Comparison of ENCODE assay signal across 27 cellular contexts in genomic region chr9:129879103-129879699, GRCh38. TPM values are rescaled to one million over a fixed set of nuclear protein-coding genes. Genes with fewer than 3 reads are reported as not detected.
DNase-seq lines count a peak whose midpoint lies in the region; ATAC-seq, FAIRE-seq and TF ChIP-seq lines count a peak whose summit lies in the region.
"Had no signal": no experiment of that assay in that cellular context is flagged by ENCODE, and none has a peak within 500 bp of the region (broad histone marks: within the 10 kb centered on the region; RNA-seq: fewer than 3 reads in every experiment).

No MANE protein-coding gene starts in this region.

- DNase-seq in Right ventricle myocardium inferior (ENCODE audit: missing footprints) (peak; percentile 67), Right ventricle myocardium superior (no peak), OCI-M2 (lab: John Stamatoyannopoulos, UW; ENCODE audit: unreplicated experiment) (peak; percentile 46), erythroblast (lab: John Stamatoyannopoulos, UW) (peak; percentile 97 to 99), superior temporal gyrus (ENCODE audit: extremely low spot score) (no peak), GM12892 (ENCODE audit: insufficient read length) (no peak)
- DNase-seq: ACHN; activated CD8-positive, alpha-beta memory T cell treated with anti-CD3 and anti-CD28 coated beads, Interleukin-2, amount 50 U/mL, for 48 hours; activated naive CD4-positive, alpha-beta T cell treated with anti-CD3 and anti-CD28 coated beads, Interleukin-2, amount 50 U/mL, for 16 hours; CD8-positive, alpha-beta memory T cell; DMS153; effector CD4-positive, alpha-beta T cell; Karpas-422; NCI-H1417 treated with DMSO at 0.1 percent for 48 hours; NCI-H2029 treated with DMSO at 0.1 percent for 48 hours; NCI-H526 treated with DMSO at 0.1 percent for 48 hours; SHP77; stimulated activated CD4-positive, alpha-beta T cell treated with anti-CD3 and anti-CD28 coated beads, Interleukin-2, amount 100 ng/mL, for 24 hours; stomach; thyroid gland; uterus had no signal

- no peak for FAIRE-seq in GM12892 (lab: Jason Lieb, UNC)
- FAIRE-seq: bronchial epithelial cell, colon, islet of Langerhans had no signal

- TF ChIP-seq POLR2A in erythroblast (IDR thresholded peaks at IDR 0.05; ENCODE audit: low read length) (no peak), GM12892 (IDR thresholded peaks at IDR 0.05; ENCODE audit: low read depth, low read length) (no peak)

- ATAC-seq in Right ventricle myocardium inferior (no peak), Right ventricle myocardium superior (ENCODE audit: poor library complexity) (no peak), HG03520 (IDR thresholded peaks at IDR 0.05; ENCODE audit: unreplicated experiment) (no peak)
- ATAC-seq: activated T-helper 17 cell treated with anti-CD3 and anti-CD28 coated beads, Interleukin-2, amount 50 U/mL, for 72 hours; left lobe of liver had no signal

- intact Hi-C loops in Right ventricle myocardium inferior (cut with DNase I), result no loop called here
- intact Hi-C loops in Right ventricle myocardium superior (cut with DNase I), result no loop called here

RNA-seq across cellular contexts. Expression of gene USP20, which starts 43.9 kb away (rescaled TPM):
- total RNA-seq in Right ventricle myocardium inferior, result 14.0 TPM
- 10.4 TPM for total RNA-seq in Right ventricle myocardium superior
- polyA plus RNA-seq in GM12892 (2012; ENCODE audit: missing spikeins), result 9.1 TPM

RNA-seq across cellular contexts. Expression of gene C9orf78, which starts 44.1 kb away (rescaled TPM):
- 32.0 TPM for total RNA-seq in Right ventricle myocardium inferior
- 31.4 TPM for total RNA-seq in Right ventricle myocardium superior
- 37.1 TPM for polyA plus RNA-seq in GM12892 (2012; ENCODE audit: missing spikeins)

RNA-seq across cellular contexts. Expression of gene TOR1A, which starts 55.3 kb away (rescaled TPM):
- total RNA-seq in Right ventricle myocardium inferior (12.2 TPM), Right ventricle myocardium superior (12.0 TPM)
- polyA plus RNA-seq in GM12892 (2012; ENCODE audit: missing spikeins), result 19.0 TPM

Comparison
In these comparisons a context has a peak if more than half of its experiments do, and no peak if none do; other contexts are left out.
1. DNase-seq: peak in Right ventricle myocardium inferior (single experiment), OCI-M2 (single experiment) and erythroblast (2 of 2); none in Right ventricle myocardium superior (single experiment), superior temporal gyrus (single experiment) and GM12892 (single experiment).